ENCODE assay signal across 13 cellular contexts in genomic region chr12:107461222-107461980, GRCh38.
A peak's percentile ranks its signal among the peaks of the same experiment; 100 is the strongest.
DNase-seq lines count a peak whose midpoint lies in the region; ATAC-seq and TF ChIP-seq lines count a peak whose summit lies in the region.
"Had no signal": no experiment of that assay in that cellular context is flagged by ENCODE, and none has a peak within 500 bp of the region (broad histone marks: within the 10 kb centered on the region; RNA-seq: fewer than 3 reads in every experiment).

No MANE protein-coding gene starts in this region.

- no peak for TF ChIP-seq CTCF in foreskin fibroblast (IDR thresholded peaks at IDR 0.05; ENCODE audit: low read depth, low read length)

- intact Hi-C loops in posterior vena cava (cut with DNase I), result no loop called here

- ATAC-seq in HG03342 (IDR thresholded peaks at IDR 0.05; ENCODE audit: unreplicated experiment), result no peak
- ATAC-seq in HG02588 (IDR thresholded peaks at IDR 0.05; ENCODE audit: unreplicated experiment), result no peak
- ATAC-seq: heart left ventricle had no signal

- no peaks in the 10 kb centered on the region for H3K9me3 ChIP-seq in SK-N-MC (ENCODE audit: low read depth, low read length)
- H3K9me3 ChIP-seq: HAP-1, heart left ventricle had no signal

- no peak overlapping the region for H3K4me3 ChIP-seq in SK-N-MC
- no peak overlapping the region for H3K4me3 ChIP-seq in foreskin fibroblast (ENCODE audit: low read depth in 1 of 2, low read length in 2 of 2)
- H3K4me3 ChIP-seq: HAP-1, heart left ventricle had no signal

- no peak overlapping the region for H3K9ac ChIP-seq in SK-N-MC (ENCODE audit: insufficient read length)

- DNase-seq in AG08396 (ENCODE audit: low spot score) (peak; percentile 72), GM03348 (ENCODE audit: low spot score) (peak; percentile 78), SK-N-MC (ENCODE audit: low read depth, low spot score) (peak; percentile 32), foreskin fibroblast (peak; percentile 77 to 80), iPS-NIHi11 (ENCODE audit: low spot score) (no peak), posterior vena cava (ENCODE audit: low spot score) (no peak)
- DNase-seq: activated CD8-positive, alpha-beta memory T cell treated with anti-CD3 and anti-CD28 coated beads, Interleukin-2, amount 50 U/mL, for 48 hours; NCI-H2081 treated with DMSO at 0.1 percent for 48 hours; T-helper 1 cell had no signal

- H3K27ac ChIP-seq in SK-N-MC, result no peak overlapping the region

- no peaks in the 10 kb centered on the region for H3K36me3 ChIP-seq in SK-N-MC (ENCODE audit: insufficient read depth, low read length)
- H3K36me3 ChIP-seq: HAP-1, heart left ventricle had no signal

Comparison
In these comparisons a context has a peak if more than half of its experiments do, and no peak if none do; other contexts are left out.
1. DNase-seq: peak in AG08396 (single experiment), GM03348 (single experiment), SK-N-MC (single experiment) and foreskin fibroblast (2 of 2); none in iPS-NIHi11 (single experiment) and posterior vena cava (single experiment).